In the genomic region with DNA sequence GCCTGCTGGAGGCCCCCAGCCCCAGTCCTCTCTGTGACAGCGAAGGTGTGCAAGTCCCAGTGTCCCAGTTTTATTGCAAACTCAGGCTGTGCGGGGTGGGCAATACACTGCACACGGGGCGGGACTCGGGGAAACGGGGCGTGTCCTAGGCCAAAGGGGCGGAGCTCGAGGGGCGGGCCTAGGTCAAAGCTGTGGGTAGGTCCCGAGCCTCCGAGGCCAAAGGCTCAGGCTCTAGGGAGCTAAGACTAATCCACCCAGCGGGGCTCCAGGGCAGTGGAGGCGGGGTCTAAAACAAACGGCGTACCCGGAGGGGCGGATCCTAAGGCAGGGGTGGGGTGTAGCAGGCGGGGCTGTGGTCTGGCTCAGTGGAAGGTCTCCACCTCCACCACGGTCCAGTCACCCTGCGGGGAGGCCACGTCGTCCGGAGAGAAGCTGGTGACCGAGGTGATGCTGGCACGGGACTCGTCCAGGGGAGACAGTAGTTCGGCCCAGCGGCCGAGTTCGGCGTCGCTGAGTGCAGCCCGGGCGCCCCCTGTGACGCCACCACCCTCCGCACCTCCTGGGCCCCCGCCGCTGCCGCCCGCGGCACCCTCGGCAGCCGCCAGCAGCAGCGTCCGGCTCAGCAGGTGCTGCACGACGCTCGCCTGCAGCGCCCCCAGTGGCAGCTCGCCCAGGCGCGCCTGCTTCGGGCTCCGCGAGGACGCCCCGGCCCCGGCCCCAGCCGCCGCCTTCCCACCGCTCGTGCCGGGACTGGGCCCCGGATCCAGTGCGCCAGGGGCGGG, we compare ENCODE assay signal across 8 cellular contexts. TPM values are rescaled to one million over a fixed set of nuclear protein-coding genes. Genes with fewer than 3 reads are reported as not detected.
A peak's percentile ranks its signal among the peaks of the same experiment; 100 is the strongest.
DNase-seq lines count a peak whose midpoint lies in the region; ATAC-seq and TF ChIP-seq lines count a peak whose summit lies in the region.

No MANE protein-coding gene starts in this region.

- H3K79me2 ChIP-seq in osteoblast (ENCODE audit: insufficient read depth, low read length) = no peaks in the 10 kb centered on the region

- H3K36me3 Mint-ChIP-seq in activated T-helper 2 cell treated with anti-CD3 and anti-CD28 coated beads, Interferon-gamma antibody, Interleukin-2, Interleukin-4, amounts not matched to agents 10 μg/mL and 5 μg/mL and 100 μg/mL, durations not matched to agents 14 hours and 24 hours and 36 hours (ENCODE audit: low read depth) = no peaks in the 10 kb centered on the region

- H2AFZ ChIP-seq in osteoblast (ENCODE audit: low read length) = peak overlapping the region; percentile 62

- H3K27me3 ChIP-seq in Panc1 (ENCODE audit: control insufficient read depth, insufficient read depth, low read length) = no peaks in the 10 kb centered on the region
- peaks cover 27% of the 10 kb centered on the region for H3K27me3 ChIP-seq in foreskin keratinocyte
- H3K27me3 ChIP-seq in osteoblast (ENCODE audit: insufficient read depth, low read length) = peaks cover 14% of the 10 kb centered on the region
- H3K27me3 ChIP-seq in thoracic aorta (replicated peaks; ENCODE audit: insufficient read depth) = peaks cover 6% of the 10 kb centered on the region

- H3K9me3 Mint-ChIP-seq in activated T-helper 2 cell treated with anti-CD3 and anti-CD28 coated beads, Interferon-gamma antibody, Interleukin-2, Interleukin-4, amounts not matched to agents 10 μg/mL and 5 μg/mL and 100 μg/mL, durations not matched to agents 14 hours and 24 hours and 36 hours = no peaks in the 10 kb centered on the region

- H3K9me3 ChIP-seq in Panc1 (ENCODE audit: control insufficient read depth, insufficient read depth, low read depth, low read length) = no peaks in the 10 kb centered on the region
- H3K9me3 ChIP-seq in osteoblast (ENCODE audit: low read depth, low read length) = no peaks in the 10 kb centered on the region
- no peaks in the 10 kb centered on the region for H3K9me3 ChIP-seq in thoracic aorta

- CTCF ChIA-PET in Panc1 (lab: Charles Lee) = interaction anchor here (0.6 to 1.1 kb wide), 7 partner anchors 10 to 286 kb away, joined by 3 to 6 read pairs (median 5); no protein-coding TSS in a partner anchor

- TF ChIP-seq CTCF in Panc1 (IDR thresholded peaks at IDR 0.05) (peak; percentile 90), foreskin keratinocyte (conservative IDR thresholded peaks at IDR 0.05) (peak; percentile 94), osteoblast (IDR thresholded peaks at IDR 0.05; ENCODE audit: extremely low read depth, low read depth, low read length) (peak; percentile 46), thoracic aorta (IDR thresholded peaks at IDR 0.05) (peak; percentile 68)

- no peaks in the 10 kb centered on the region for H3K4me1 ChIP-seq in Panc1 (ENCODE audit: control insufficient read depth, insufficient read depth, low read length)
- no peaks in the 10 kb centered on the region for H3K4me1 ChIP-seq in foreskin keratinocyte
- H3K4me1 ChIP-seq in osteoblast (ENCODE audit: insufficient read depth, low read length) = peaks cover 12% of the 10 kb centered on the region
- peaks cover 21 to 34% of the 10 kb centered on the region in 2 donors for H3K4me1 ChIP-seq in thoracic aorta (ENCODE audit: control insufficient read depth in 1 of 2, low read depth in 2 of 2)

- H3K4me1 Mint-ChIP-seq in activated T-helper 2 cell treated with anti-CD3 and anti-CD28 coated beads, Interferon-gamma antibody, Interleukin-2, Interleukin-4, amounts not matched to agents 10 μg/mL and 5 μg/mL and 100 μg/mL, durations not matched to agents 14 hours and 24 hours and 36 hours (ENCODE audit: low read depth) = peaks cover 20% of the 10 kb centered on the region

- DNase-seq in NCI-H187 (lab: John Stamatoyannopoulos, UW) = peak; percentile 25 to 43
- no peak for DNase-seq in NCI-H187 treated with DMSO at 0.1 percent for 48 hours (lab: John Stamatoyannopoulos, UW)
- no peak for DNase-seq in Panc1 (ENCODE audit: low read depth, low spot score)
- peak; percentile 78 for DNase-seq in activated T-helper 2 cell treated with anti-CD3 and anti-CD28 coated beads, Interferon-gamma antibody, Interleukin-2, Interleukin-4, amounts not matched to agents 10 μg/mL and 5 μg/mL and 100 μg/mL, durations not matched to agents 14 hours and 24 hours and 36 hours (ENCODE audit: low spot score)
- DNase-seq in foreskin keratinocyte = peak in 1 of 2 donors; percentile 77
- DNase-seq in osteoblast (ENCODE audit: insufficient read length, low spot score, missing footprints) = peak; percentile 98
- DNase-seq in thoracic aorta (ENCODE audit: low spot score) = no peak

- peak overlapping the region; percentile 83 for H3K4me2 ChIP-seq in osteoblast (ENCODE audit: insufficient read depth, low read length)

- intact Hi-C loops in Panc1 (cut with micrococcal nuclease; ENCODE audit: unreplicated experiment) = no loop called here
- intact Hi-C loops in activated T-helper 2 cell treated with anti-CD3 and anti-CD28 coated beads, Interferon-gamma antibody, Interleukin-2, Interleukin-4, amounts not matched to agents 10 μg/mL and 5 μg/mL and 100 μg/mL, durations not matched to agents 14 hours and 24 hours and 36 hours (cut with micrococcal nuclease) = loop anchor here (5.0 kb wide), 1 partner anchor 42 kb away; no protein-coding TSS in a partner anchor

- BruUV-seq in Panc1 (replicated peaks; lab: Mats Ljungman, UMichigan) = no TSS peak

- H3K36me3 ChIP-seq in Panc1 (ENCODE audit: control insufficient read depth, insufficient read depth, low read length) (no peaks in the 10 kb centered on the region), osteoblast (ENCODE audit: insufficient read depth, low read length) (no peaks in the 10 kb centered on the region), thoracic aorta (no peaks in the 10 kb centered on the region)

- peak overlapping the region; percentile 42 to 62 for H3K4me3 ChIP-seq in Panc1 (ENCODE audit: low read depth in 2 of 2, low read length in 2 of 2)
- H3K4me3 ChIP-seq in osteoblast (ENCODE audit: insufficient read depth, low read length) = peak overlapping the region; percentile 64
- peak overlapping the region; percentile 69 for H3K4me3 ChIP-seq in thoracic aorta

- peak overlapping the region; percentile 63 for H3K4me3 Mint-ChIP-seq in activated T-helper 2 cell treated with anti-CD3 and anti-CD28 coated beads, Interferon-gamma antibody, Interleukin-2, Interleukin-4, amounts not matched to agents 10 μg/mL and 5 μg/mL and 100 μg/mL, durations not matched to agents 14 hours and 24 hours and 36 hours (ENCODE audit: low read depth)

- POLR2A ChIA-PET in Panc1 (lab: Charles Lee) = interaction anchor here (0.6 to 1.8 kb wide), 2 partner anchors 33 to 314 kb away, joined by 3 to 9 read pairs; no protein-coding TSS in a partner anchor

- ATAC-seq in HG03045 (IDR thresholded peaks at IDR 0.05; ENCODE audit: unreplicated experiment) (peak; percentile 56), Panc1 (peak; percentile 78), foreskin keratinocyte (peak; percentile 61), thoracic aorta (ENCODE audit: insufficient number of reproducible peaks, low FRiP score, low read depth) (no peak)

- H4K20me1 ChIP-seq in osteoblast (ENCODE audit: insufficient read depth, low read length) = no peaks in the 10 kb centered on the region

- peak overlapping the region; percentile 28 for H3K27ac Mint-ChIP-seq in activated T-helper 2 cell treated with anti-CD3 and anti-CD28 coated beads, Interferon-gamma antibody, Interleukin-2, Interleukin-4, amounts not matched to agents 10 μg/mL and 5 μg/mL and 100 μg/mL, durations not matched to agents 14 hours and 24 hours and 36 hours

- no peak overlapping the region for H3K27ac ChIP-seq in Panc1 (ENCODE audit: low read length)
- H3K27ac ChIP-seq in foreskin keratinocyte = no peak overlapping the region
- no peak overlapping the region for H3K27ac ChIP-seq in osteoblast (ENCODE audit: low read depth, low read length)
- no peak overlapping the region for H3K27ac ChIP-seq in thoracic aorta

- H3K27me3 Mint-ChIP-seq in activated T-helper 2 cell treated with anti-CD3 and anti-CD28 coated beads, Interferon-gamma antibody, Interleukin-2, Interleukin-4, amounts not matched to agents 10 μg/mL and 5 μg/mL and 100 μg/mL, durations not matched to agents 14 hours and 24 hours and 36 hours (ENCODE audit: low read depth) = peaks cover 42% of the 10 kb centered on the region

- in situ Hi-C loops in Panc1 (cut with HindIII; ENCODE audit: low pct_unique_long_range_greater_than_20kb, low sequenced_read_pairs) = no loop called here

RNA-seq across cellular contexts. Expression of a gene that starts 5.3 kb away (rescaled TPM):
- 3.7 TPM for total RNA-seq in Panc1 (2021; ENCODE audit: unreplicated experiment)
- polyA plus RNA-seq in Panc1 (2012; ENCODE audit: insufficient read length) = 8.8 TPM
- total RNA-seq in activated T-helper 2 cell treated with anti-CD3 and anti-CD28 coated beads, Interferon-gamma antibody, Interleukin-2, Interleukin-4, amounts not matched to agents 10 μg/mL and 5 μg/mL and 100 μg/mL, durations not matched to agents 14 hours and 24 hours and 36 hours = 0.05 TPM in 1 of 2 replicates, not detected in the other
- 0.03 TPM in 1 of 2 replicates, not detected in the other for total RNA-seq in foreskin keratinocyte
- polyA plus RNA-seq in foreskin keratinocyte = 0.02 and 0.03 TPM in 2 replicates
- under 0.01 TPM in 1 of 2 replicates, not detected in the other for total RNA-seq in osteoblast
- not detected for total RNA-seq in thoracic aorta

RNA-seq across cellular contexts. Expression of a gene that starts 19.4 kb away (rescaled TPM):
- 5.0 TPM for total RNA-seq in Panc1 (2021; ENCODE audit: unreplicated experiment)
- polyA plus RNA-seq in Panc1 (2012; ENCODE audit: insufficient read length) = 4.4 TPM
- total RNA-seq in activated T-helper 2 cell treated with anti-CD3 and anti-CD28 coated beads, Interferon-gamma antibody, Interleukin-2, Interleukin-4, amounts not matched to agents 10 μg/mL and 5 μg/mL and 100 μg/mL, durations not matched to agents 14 hours and 24 hours and 36 hours = not detected in 2 replicates
- 8.2 and 10.6 TPM in 2 replicates for total RNA-seq in foreskin keratinocyte
- 4.6 and 5.7 TPM in 2 replicates for polyA plus RNA-seq in foreskin keratinocyte
- 10.5 and 17.4 TPM in 2 replicates for total RNA-seq in osteoblast
- under 1 TPM in 1 of 2 donors, not detected in 1; 0.14 TPM for total RNA-seq in thoracic aorta

RNA-seq across cellular contexts. Expression of a gene that starts 34.8 kb away (rescaled TPM):
- total RNA-seq in Panc1 (2021; ENCODE audit: unreplicated experiment) (32.9 TPM), foreskin keratinocyte (12.7 and 13.5 TPM in 2 replicates), osteoblast (12.4 and 14.8 TPM in 2 replicates), thoracic aorta (10 to 100 TPM; 15.2 to 16.9 TPM)
- 35.2 TPM for polyA plus RNA-seq in Panc1 (2012; ENCODE audit: insufficient read length)
- total RNA-seq in activated T-helper 2 cell treated with anti-CD3 and anti-CD28 coated beads, Interferon-gamma antibody, Interleukin-2, Interleukin-4, amounts not matched to agents 10 μg/mL and 5 μg/mL and 100 μg/mL, durations not matched to agents 14 hours and 24 hours and 36 hours = 43.0 and 44.6 TPM in 2 replicates
- 15.6 and 18.3 TPM in 2 replicates for polyA plus RNA-seq in foreskin keratinocyte

RNA-seq across cellular contexts. Expression of a gene that starts 38.8 kb away (rescaled TPM):
- total RNA-seq in Panc1 (2021; ENCODE audit: unreplicated experiment) = 6.4 TPM
- polyA plus RNA-seq in Panc1 (2012; ENCODE audit: insufficient read length) = 19.5 TPM
- 3.8 and 4.5 TPM in 2 replicates for total RNA-seq in activated T-helper 2 cell treated with anti-CD3 and anti-CD28 coated beads, Interferon-gamma antibody, Interleukin-2, Interleukin-4, amounts not matched to agents 10 μg/mL and 5 μg/mL and 100 μg/mL, durations not matched to agents 14 hours and 24 hours and 36 hours
- 11.4 and 13.7 TPM in 2 replicates for total RNA-seq in foreskin keratinocyte
- 9.8 and 11.5 TPM in 2 replicates for polyA plus RNA-seq in foreskin keratinocyte
- total RNA-seq in osteoblast = 24.8 and 26.1 TPM in 2 replicates
- total RNA-seq in thoracic aorta = 10 to 100 TPM; 12.1 to 16.8 TPM

RNA-seq across cellular contexts. Expression of a gene that starts 45.8 kb away (rescaled TPM):
- total RNA-seq in Panc1 (2021; ENCODE audit: unreplicated experiment) = 12.5 TPM
- polyA plus RNA-seq in Panc1 (2012; ENCODE audit: insufficient read length) = 38.6 TPM
- total RNA-seq in activated T-helper 2 cell treated with anti-CD3 and anti-CD28 coated beads, Interferon-gamma antibody, Interleukin-2, Interleukin-4, amounts not matched to agents 10 μg/mL and 5 μg/mL and 100 μg/mL, durations not matched to agents 14 hours and 24 hours and 36 hours = 6.3 TPM in 2 replicates
- 2.1 and 2.5 TPM in 2 replicates for total RNA-seq in foreskin keratinocyte
- polyA plus RNA-seq in foreskin keratinocyte = 3.6 and 5.0 TPM in 2 replicates
- total RNA-seq in osteoblast = under 0.01 TPM in 1 of 2 replicates, not detected in the other
- total RNA-seq in thoracic aorta = not detected

Comparison
In these comparisons a context has a peak if more than half of its experiments do, and no peak if none do; other contexts are left out.
1. DNase-seq: peak in NCI-H187 (2 of 2), activated T-helper 2 cell treated with anti-CD3 and anti-CD28 coated beads, Interferon-gamma antibody, Interleukin-2, Interleukin-4, amounts not matched to agents 10 μg/mL and 5 μg/mL and 100 μg/mL, durations not matched to agents 14 hours and 24 hours and 36 hours (single experiment) and osteoblast (single experiment); none in NCI-H187 treated with DMSO at 0.1 percent for 48 hours (single experiment), Panc1 (single experiment) and thoracic aorta (single experiment).
2. Peak in every context shown above with its lines, with median percentiles within 50 percentile points of each other: H3K4me3 ChIP-seq and CTCF ChIP-seq.